ENCODE assay signal across 8 cellular contexts in the genomic region with DNA sequence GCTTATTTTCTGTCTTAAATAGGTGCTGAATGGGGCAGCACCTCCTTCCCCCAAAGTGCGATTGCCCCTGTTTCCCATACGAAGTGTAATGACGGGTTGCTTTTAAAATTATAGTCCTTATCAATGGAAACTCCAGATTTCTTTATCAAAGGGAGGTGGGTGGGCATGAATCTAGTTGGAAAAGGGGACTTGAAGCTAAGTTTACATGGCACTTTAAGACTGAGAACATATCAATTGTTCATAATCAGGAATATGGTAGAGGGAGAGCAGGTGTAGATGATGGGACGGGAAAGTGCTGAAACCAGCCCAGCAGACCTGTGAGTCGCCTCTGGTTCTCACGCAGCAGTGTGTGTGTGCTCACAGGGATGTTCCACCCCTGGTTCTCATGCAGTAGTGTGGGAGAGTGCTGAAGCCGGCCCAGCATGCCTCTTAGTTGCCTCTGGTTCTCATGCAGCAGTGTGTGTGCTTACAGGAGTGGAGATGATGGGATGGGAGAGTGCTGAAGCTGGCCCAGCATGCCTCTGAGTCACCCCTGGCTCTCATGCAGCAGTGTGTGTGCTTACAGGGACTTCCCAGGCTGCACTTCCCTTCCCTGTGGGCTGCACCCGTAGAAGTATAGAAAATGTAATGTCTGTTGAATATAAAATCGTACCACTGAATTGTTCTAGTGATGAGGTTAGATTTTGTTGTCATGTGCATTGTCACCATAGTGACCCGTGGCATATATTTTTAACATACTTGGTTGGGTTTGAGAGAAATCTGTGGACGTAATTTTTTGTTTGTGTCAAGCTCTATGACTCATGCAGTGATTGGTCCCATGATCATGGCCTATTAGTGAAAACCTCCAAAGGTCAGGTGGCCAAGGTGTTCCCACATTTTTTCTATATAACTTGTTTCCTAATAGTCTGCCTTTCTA. TPM values are rescaled to one million over a fixed set of nuclear protein-coding genes. Genes with fewer than 3 reads are reported as not detected.
DNase-seq lines count a peak whose midpoint lies in the region; ATAC-seq, FAIRE-seq and TF ChIP-seq lines count a peak whose summit lies in the region.

No MANE protein-coding gene starts in this region.

- H3K9me3 Mint-ChIP-seq in activated naive CD4-positive, alpha-beta T cell treated with anti-CD3 and anti-CD28 coated beads, Interleukin-2, amount 10 ng/mL, durations not matched to agents 7 days and 5 days = no peaks in the 10 kb centered on the region

- H3K4me3 ChIP-seq in left lung = no peak overlapping the region

- intact Hi-C loops in left lung (cut with DNase I) = no loop called here

- CTCF ChIA-PET in activated naive CD4-positive, alpha-beta T cell treated with anti-CD3 and anti-CD28 coated beads, Interleukin-2, amount 10 ng/mL, durations not matched to agents 7 days and 5 days (lab: Charles Lee) = no interaction called here

- no peak overlapping the region for H3K27ac ChIP-seq in left lung

- no peaks in the 10 kb centered on the region for H3K27me3 Mint-ChIP-seq in activated naive CD4-positive, alpha-beta T cell treated with anti-CD3 and anti-CD28 coated beads, Interleukin-2, amount 10 ng/mL, durations not matched to agents 7 days and 5 days

- no peak for TF ChIP-seq CTCF in left lung (IDR thresholded peaks at IDR 0.05)

- no peaks in the 10 kb centered on the region for H3K27me3 ChIP-seq in left lung

- no peak overlapping the region for H3K4me3 Mint-ChIP-seq in activated naive CD4-positive, alpha-beta T cell treated with anti-CD3 and anti-CD28 coated beads, Interleukin-2, amount 10 ng/mL, durations not matched to agents 7 days and 5 days

- peak; percentile 55 for TF ChIP-seq POLR2A in GM12892 (IDR thresholded peaks at IDR 0.05; ENCODE audit: low read depth, low read length)

- H3K27ac Mint-ChIP-seq in activated naive CD4-positive, alpha-beta T cell treated with anti-CD3 and anti-CD28 coated beads, Interleukin-2, amount 10 ng/mL, durations not matched to agents 7 days and 5 days = no peak overlapping the region

- H3K36me3 ChIP-seq in left lung = peaks cover 6 to 57% of the 10 kb centered on the region in 2 donors

- peaks cover 40% of the 10 kb centered on the region for H3K36me3 Mint-ChIP-seq in activated naive CD4-positive, alpha-beta T cell treated with anti-CD3 and anti-CD28 coated beads, Interleukin-2, amount 10 ng/mL, durations not matched to agents 7 days and 5 days

- no peak for DNase-seq in GM12892 (ENCODE audit: insufficient read length)
- DNase-seq in H4 (ENCODE audit: low spot score) = peak; percentile 72
- DNase-seq in left lung = peak; percentile 55 to 69
- DNase-seq in stimulated activated CD4-positive, alpha-beta T cell treated with anti-CD3 and anti-CD28 coated beads, Interleukin-4, amount 100 ng/mL, for 1 hour = no peak
- DNase-seq in GM19240 (ENCODE audit: insufficient read length, low spot score) = no peak
- DNase-seq in activated naive CD4-positive, alpha-beta T cell treated with anti-CD3 and anti-CD28 coated beads, Interleukin-2, amount 10 ng/mL, durations not matched to agents 7 days and 5 days = no peak
- no peak for DNase-seq in cerebellum (ENCODE audit: low spot score)

- ATAC-seq in SK-N-SH treated with all-trans-retinoic acid at 6 μM for 48 hours = peak; percentile 94
- peak; percentile 95 for ATAC-seq in left lung

- peak; percentile 78 for FAIRE-seq in GM12892 (lab: Jason Lieb, UNC)

- H3K4me1 Mint-ChIP-seq in activated naive CD4-positive, alpha-beta T cell treated with anti-CD3 and anti-CD28 coated beads, Interleukin-2, amount 10 ng/mL, durations not matched to agents 7 days and 5 days = no peaks in the 10 kb centered on the region

- no peaks in the 10 kb centered on the region for H3K4me1 ChIP-seq in left lung

- no peaks in the 10 kb centered on the region for H3K9me3 ChIP-seq in left lung

TF ChIP-seq in SK-N-SH treated with all-trans-retinoic acid at 6 μM for 48 hours, 23 proteins besides CTCF, POLR2A, EP300 and RAD21:
- TF ChIP-seq ESRRG (CRISPR knock-in tag; IDR thresholded peaks at IDR 0.05) (no peak), RARB (CRISPR knock-in tag; IDR thresholded peaks at IDR 0.05) (no peak), SNAI2 (CRISPR knock-in tag; IDR thresholded peaks at IDR 0.05) (no peak), ZNF8 (CRISPR knock-in tag; IDR thresholded peaks at IDR 0.05) (no peak)
- TF ChIP-seq, protein P1, sequence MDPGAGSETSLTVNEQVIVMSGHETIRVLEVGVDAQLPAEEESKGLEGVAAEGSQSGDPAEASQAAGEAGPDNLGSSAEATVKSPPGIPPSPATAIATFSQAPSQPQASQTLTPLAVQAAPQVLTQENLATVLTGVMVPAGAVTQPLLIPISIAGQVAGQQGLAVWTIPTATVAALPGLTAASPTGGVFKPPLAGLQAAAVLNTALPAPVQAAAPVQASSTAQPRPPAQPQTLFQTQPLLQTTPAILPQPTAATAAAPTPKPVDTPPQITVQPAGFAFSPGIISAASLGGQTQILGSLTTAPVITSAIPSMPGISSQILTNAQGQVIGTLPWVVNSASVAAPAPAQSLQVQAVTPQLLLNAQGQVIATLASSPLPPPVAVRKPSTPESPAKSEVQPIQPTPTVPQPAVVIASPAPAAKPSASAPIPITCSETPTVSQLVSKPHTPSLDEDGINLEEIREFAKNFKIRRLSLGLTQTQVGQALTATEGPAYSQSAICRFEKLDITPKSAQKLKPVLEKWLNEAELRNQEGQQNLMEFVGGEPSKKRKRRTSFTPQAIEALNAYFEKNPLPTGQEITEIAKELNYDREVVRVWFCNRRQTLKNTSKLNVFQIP (CRISPR knock-in tag; IDR thresholded peaks at IDR 0.05; ENCODE audit: borderline replicate concordance, low read depth) = no peak; the same call in 1 of the 2 replicates

RNA-seq across cellular contexts. Expression of a gene that starts 51.6 kb away (rescaled TPM):
- 35.6 TPM for polyA plus RNA-seq in GM12892 (2012; ENCODE audit: missing spikeins)
- 25.7 and 33.6 TPM in 2 replicates for total RNA-seq in H4 (2014; rRNA removed; shearing (Covaris generic))
- total RNA-seq in left lung (10 to 100 TPM; 40.0 to 50.5 TPM), cerebellum (98.5 TPM)

Comparison
In these comparisons a context has a peak if more than half of its experiments do, and no peak if none do; other contexts are left out.
1. DNase-seq: peak in H4 (single experiment) and left lung (2 of 2); none in GM12892 (single experiment), stimulated activated CD4-positive, alpha-beta T cell treated with anti-CD3 and anti-CD28 coated beads, Interleukin-4, amount 100 ng/mL, for 1 hour (single experiment), GM19240 (single experiment), activated naive CD4-positive, alpha-beta T cell treated with anti-CD3 and anti-CD28 coated beads, Interleukin-2, amount 10 ng/mL, durations not matched to agents 7 days and 5 days (single experiment) and cerebellum (single experiment).